Comparison of ENCODE assay signal across 23 cellular contexts in the genomic region with DNA sequence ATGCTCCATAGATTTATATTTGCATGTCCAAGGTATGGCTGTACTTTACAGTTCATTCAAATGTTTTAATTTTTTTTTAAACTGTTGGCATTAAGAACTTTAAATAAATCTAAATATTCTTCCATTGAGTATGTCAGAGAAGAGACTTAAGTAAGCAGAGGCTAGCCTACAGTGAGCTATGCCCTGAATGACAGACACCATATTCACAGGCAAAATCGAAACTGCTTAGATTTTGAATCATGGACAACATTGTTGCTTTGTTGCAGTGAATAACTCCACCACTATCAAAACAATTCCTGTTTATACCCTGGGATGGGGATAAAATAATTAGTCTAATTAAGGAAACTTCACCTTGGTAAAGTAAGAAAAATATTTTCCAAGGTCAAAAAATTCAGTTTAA.
DNase-seq lines count a peak whose midpoint lies in the region; ATAC-seq, FAIRE-seq and TF ChIP-seq lines count a peak whose summit lies in the region.
"Had no signal": no experiment of that assay in that cellular context is flagged by ENCODE, and none has a peak within 500 bp of the region (broad histone marks: within the 10 kb centered on the region; RNA-seq: fewer than 3 reads in every experiment).

No MANE protein-coding gene starts in this region.

- H3K27ac ChIP-seq in left ventricle myocardium inferior (replicated peaks) (peak overlapping the region; percentile 50), endothelial cell of umbilical vein (ENCODE audit: insufficient read depth, low read depth, low read length) (no peak overlapping the region)
- H3K27ac ChIP-seq: 22Rv1, BLaER1, RWPE1 had no signal

- H3K36me3 ChIP-seq in left ventricle myocardium inferior (peaks cover 29% of the 10 kb centered on the region), endothelial cell of umbilical vein (ENCODE audit: control insufficient read depth in 2 of 2, extremely low read depth in 1 of 2, insufficient read depth in 2 of 2, low read length in 2 of 2) (no peaks in the 10 kb centered on the region), mucosa of descending colon (ENCODE audit: low read depth) (no peaks in the 10 kb centered on the region)
- H3K36me3 ChIP-seq: BLaER1 had no signal

- in situ Hi-C loops in GM13976 (cut with MboI; ENCODE audit: low sequenced_read_pairs, unreplicated experiment), result no loop called here

- no peaks in the 10 kb centered on the region for H3K9me1 ChIP-seq in endothelial cell of umbilical vein (replicated peaks; ENCODE audit: control insufficient read depth, extremely low read depth, insufficient read depth, low read length)

- H3K9me3 ChIP-seq in left ventricle myocardium inferior (replicated peaks), result no peaks in the 10 kb centered on the region
- H3K9me3 ChIP-seq in endothelial cell of umbilical vein (replicated peaks; ENCODE audit: control insufficient read depth, insufficient read depth, low read length), result no peaks in the 10 kb centered on the region
- H3K9me3 ChIP-seq in mucosa of descending colon, result no peaks in the 10 kb centered on the region

- no peak for ATAC-seq in Right ventricle myocardium inferior
- ATAC-seq in mucosa of descending colon, result no peak
- ATAC-seq: GM23338, Panc1 had no signal

- TF ChIP-seq CTCF in left ventricle myocardium inferior (IDR thresholded peaks at IDR 0.05; ENCODE audit: borderline replicate concordance) (no peak), endothelial cell of umbilical vein (IDR thresholded peaks at IDR 0.05; ENCODE audit: extremely low read depth in 1 of 2, insufficient read depth in 1 of 2, low read depth in 1 of 2, low read length in 2 of 2) (no peak), mucosa of descending colon (IDR thresholded peaks at IDR 0.05) (no peak), GM13976 (IDR thresholded peaks at IDR 0.05; ENCODE audit: borderline replicate concordance, control extremely low read depth, extremely low read depth, insufficient read depth, missing control alignments) (no peak)

- no peak overlapping the region for H2AFZ ChIP-seq in endothelial cell of umbilical vein (ENCODE audit: low read depth, low read length)
- H2AFZ ChIP-seq: GM23338 had no signal

- peak overlapping the region; percentile 19 for H3K4me2 ChIP-seq in endothelial cell of umbilical vein (ENCODE audit: insufficient read depth, low read length)
- H3K4me2 ChIP-seq: BLaER1, GM23338 had no signal

- DNase-seq in left ventricle myocardium inferior (no peak), Right ventricle myocardium inferior (ENCODE audit: missing footprints) (no peak), OCI-M1 (lab: John Stamatoyannopoulos, UW) (peak; percentile 42), endothelial cell of umbilical vein (ENCODE audit: low read depth, low spot score) (peak; percentile 38), SKM-1 treated with dmso at 0.1 percent for 144 hours (lab: John Stamatoyannopoulos, UW; ENCODE audit: unreplicated experiment) (no peak), AG08395 (ENCODE audit: low spot score) (no peak), mucosa of descending colon (no peak), GM13976 (ENCODE audit: low spot score) (no peak)
- DNase-seq: CD4-positive, CD25-positive, alpha-beta regulatory T cell; DMS53; H9; HFFc6; KBM-7; NCI-H2029; NCI-H446 treated with DMSO at 0.1 percent for 48 hours; NCI-H526; SHP77 treated with DMSO at 0.1 percent for 48 hours had no signal

- no peak for FAIRE-seq in endothelial cell of umbilical vein (lab: Jason Lieb, UNC)

- H3K9ac ChIP-seq in endothelial cell of umbilical vein (replicated peaks; ENCODE audit: extremely low read depth, insufficient read depth, low read length), result no peak overlapping the region
- H3K9ac ChIP-seq: BLaER1 had no signal

- no peaks in the 10 kb centered on the region for H4K20me1 ChIP-seq in endothelial cell of umbilical vein (replicated peaks; ENCODE audit: control insufficient read depth, extremely low read depth, insufficient read depth, low read length)
- H4K20me1 ChIP-seq: BLaER1 had no signal

- POLR2A ChIA-PET in endothelial cell of umbilical vein (lab: Charles Lee), result no interaction called here

- peaks cover 9% of the 10 kb centered on the region for H3K4me1 ChIP-seq in left ventricle myocardium inferior
- peaks cover 12% of the 10 kb centered on the region for H3K4me1 ChIP-seq in endothelial cell of umbilical vein (ENCODE audit: control insufficient read depth, extremely low read depth, insufficient read depth, low read length)
- no peaks in the 10 kb centered on the region for H3K4me1 ChIP-seq in mucosa of descending colon (ENCODE audit: low read depth)
- H3K4me1 ChIP-seq: BLaER1 had no signal

- dilution Hi-C loops in endothelial cell of umbilical vein (cut with MboI; ENCODE audit: extremely low pct_ligation_motif_present, low sequenced_read_pairs), result no loop called here

- intact Hi-C loops in left ventricle myocardium inferior (cut with micrococcal nuclease) (no loop called here), Right ventricle myocardium inferior (cut with DNase I) (no loop called here), endothelial cell of umbilical vein (cut with micrococcal nuclease) (no loop called here), mucosa of descending colon (cut with DNase I, micrococcal nuclease) (no loop called here)

- TF ChIP-seq POLR2A in endothelial cell of umbilical vein (IDR thresholded peaks at IDR 0.05; ENCODE audit: low read depth, low read length), result no peak

- H3K27me3 ChIP-seq in left ventricle myocardium inferior (ENCODE audit: low read depth), result no peaks in the 10 kb centered on the region
- H3K27me3 ChIP-seq in endothelial cell of umbilical vein (ENCODE audit: control insufficient read depth in 2 of 2, insufficient read depth in 2 of 2, low read length in 2 of 2), result no peaks in the 10 kb centered on the region
- H3K27me3 ChIP-seq: BLaER1 had no signal

- no peaks in the 10 kb centered on the region for H3K79me2 ChIP-seq in endothelial cell of umbilical vein (ENCODE audit: control insufficient read depth, insufficient read depth, low read length)

- CTCF ChIA-PET in endothelial cell of umbilical vein (lab: Charles Lee), result interaction anchor here (1.0 to 1.5 kb wide), 3 partner anchors 9 to 237 kb away, joined by 3 to 4 read pairs (median 3); no protein-coding TSS in a partner anchor

- no peak overlapping the region for H3K4me3 ChIP-seq in left ventricle myocardium inferior
- H3K4me3 ChIP-seq in endothelial cell of umbilical vein (replicated peaks in 1 of 3; ENCODE audit: insufficient read depth in 1 of 3, low read depth in 1 of 3, low read length in 3 of 3), result no peak overlapping the region
- no peak overlapping the region for H3K4me3 ChIP-seq in mucosa of descending colon
- H3K4me3 ChIP-seq: BLaER1, GM23338, SK-N-MC had no signal

- BruUV-seq in endothelial cell of umbilical vein (replicated peaks; lab: Mats Ljungman, UMichigan), result no TSS peak

TF ChIP-seq in endothelial cell of umbilical vein, 7 proteins besides CTCF, POLR2A, EP300 and RAD21:
- no peak for TF ChIP-seq MYC (IDR thresholded peaks at IDR 0.05; ENCODE audit: low read depth, low read length)

Comparison
In these comparisons a context has a peak if more than half of its experiments do, and no peak if none do; other contexts are left out.
1. DNase-seq: peak in OCI-M1 (single experiment) and endothelial cell of umbilical vein (single experiment); none in left ventricle myocardium inferior (single experiment), Right ventricle myocardium inferior (single experiment), SKM-1 treated with dmso at 0.1 percent for 144 hours (single experiment), AG08395 (single experiment), mucosa of descending colon (0 of 3) and GM13976 (single experiment).